In genomic region chr15:63600646-63601025, GRCh38 we compare ENCODE assay signal across 8 cellular contexts.
DNase-seq lines count a peak whose midpoint lies in the region; ATAC-seq, FAIRE-seq and TF ChIP-seq lines count a peak whose summit lies in the region.

No MANE protein-coding gene starts in this region.

- H3K9me3 ChIP-seq in OCI-LY3 (ENCODE audit: insufficient read depth, low read length) (no peaks in the 10 kb centered on the region), muscle layer of colon (ENCODE audit: low read length) (no peaks in the 10 kb centered on the region)

- TF ChIP-seq POLR2A in erythroblast (IDR thresholded peaks at IDR 0.05; ENCODE audit: low read length), result peak; percentile 90

- peak overlapping the region; percentile 95 for H3K4me2 ChIP-seq in OCI-LY3 (ENCODE audit: low read length)

- DNase-seq in DMS 273 (lab: John Stamatoyannopoulos, UW; ENCODE audit: unreplicated experiment) (peak; percentile 95), HTR-8/SVneo (ENCODE audit: insufficient read length, low spot score) (peak; percentile 80), activated T-cell treated with anti-CD3 and anti-CD28 coated beads for 4 hours (peak; percentile 85), erythroblast (lab: John Stamatoyannopoulos, UW) (peak; percentile 94 to 95)
- peak; percentile 92 for DNase-seq in stimulated activated CD8-positive, alpha-beta memory T cell treated with anti-CD3 and anti-CD28 coated beads, Interleukin-4, amount 100 ng/mL, for 48 hours

- H3K4me1 ChIP-seq in OCI-LY3 (ENCODE audit: low read length) (peaks cover 63% of the 10 kb centered on the region), muscle layer of colon (ENCODE audit: insufficient read depth, low read length) (peaks cover 32% of the 10 kb centered on the region)

- peak overlapping the region; percentile 14; the same call in 1 of the 2 replicates for H2AFZ ChIP-seq in OCI-LY3 (ENCODE audit: low read depth, low read length)

- H3K79me2 ChIP-seq in OCI-LY3 (ENCODE audit: low read length), result peaks cover 19% of the 10 kb centered on the region

- peak overlapping the region; percentile 91 for H3K4me3 ChIP-seq in OCI-LY3 (ENCODE audit: low read length)
- peak overlapping the region; percentile 76 to 83 for H3K4me3 ChIP-seq in muscle layer of colon (ENCODE audit: low read depth in 1 of 2, low read length in 2 of 2)

- FAIRE-seq in HTR-8/SVneo (lab: Jason Lieb, UNC), result peak; percentile 97

- TF ChIP-seq CTCF in OCI-LY3 (IDR thresholded peaks at IDR 0.05; ENCODE audit: low read depth, low read length), result no peak

- H3K9ac ChIP-seq in OCI-LY3 (ENCODE audit: low read length), result peak overlapping the region; percentile 85
- H3K9ac ChIP-seq in muscle layer of colon (ENCODE audit: low read length), result peak overlapping the region; percentile 94

- H3K27ac ChIP-seq in OCI-LY3 (ENCODE audit: low read length), result peak overlapping the region; percentile 71
- H3K27ac ChIP-seq in muscle layer of colon (ENCODE audit: low read depth, low read length), result peak overlapping the region; percentile 97

- H4K20me1 ChIP-seq in OCI-LY3 (ENCODE audit: insufficient read depth, low read length), result no peaks in the 10 kb centered on the region

- ATAC-seq in GM21390 (IDR thresholded peaks at IDR 0.05; ENCODE audit: unreplicated experiment), result peak; percentile 65

- H3K36me3 ChIP-seq in OCI-LY3 (replicated peaks; ENCODE audit: low read depth, low read length), result no peaks in the 10 kb centered on the region
- H3K36me3 ChIP-seq in muscle layer of colon (ENCODE audit: insufficient read depth, low read length), result no peaks in the 10 kb centered on the region

- H3K27me3 ChIP-seq in OCI-LY3 (ENCODE audit: low read depth, low read length) (no peaks in the 10 kb centered on the region), muscle layer of colon (ENCODE audit: control insufficient read depth in 1 of 2, insufficient read depth in 2 of 2, low read length in 2 of 2) (no peaks in the 10 kb centered on the region)

Comparison
In these comparisons a context has a peak if more than half of its experiments do, and no peak if none do; other contexts are left out.
1. Peak in every context shown above with its lines: DNase-seq, ATAC-seq, H3K4me3 ChIP-seq and H3K27ac ChIP-seq.